ENCODE assay signal across 34 cellular contexts in genomic region chr3:11356269-11356668, GRCh38.
"Had no signal": no experiment of that assay in that cellular context is flagged by ENCODE, and none has a peak within 500 bp of the region (broad histone marks: within the 10 kb centered on the region; RNA-seq: fewer than 3 reads in every experiment).

No MANE protein-coding gene starts in this region.

- H3K4me3 Mint-ChIP-seq: activated B cell treated with CpG ODN at 0.5 μM for 24 hours; activated CD4-positive, alpha-beta memory T cell treated with anti-CD3 and anti-CD28 coated beads for 36 hours; activated CD4-positive, alpha-beta T cell treated with anti-CD3 and anti-CD28 coated beads, Interleukin-2, amount 10 ng/mL, durations not matched to agents 24 days and 14 days; activated CD8-positive, alpha-beta memory T cell treated with anti-CD3 and anti-CD28 coated beads, Interleukin-2, amount 10 ng/mL, durations not matched to agents 7 days and 5 days; activated CD8-positive, alpha-beta T cell treated with anti-CD3 and anti-CD28 coated beads for 36 hours; activated naive CD4-positive, alpha-beta T cell treated with anti-CD3 and anti-CD28 coated beads for 36 hours; activated naive CD8-positive, alpha-beta T cell treated with anti-CD3 and anti-CD28 coated beads for 36 hours; activated T-cell treated with anti-CD3 and anti-CD28 coated beads, Interleukin-2, amount 50 U/mL, for 4 hours; activated T-cell treated with anti-CD3 and anti-CD28 coated beads, Interleukin-2, amount 50 U/mL, for 72 hours; activated T-helper 1 cell treated with anti-CD3 and anti-CD28 coated beads, Interleukin-12 subunit alpha, Interleukin-12 subunit beta, Interleukin-2, Interleukin-4 antibody, amounts not matched to agents 30 ng/mL and 10 ng/mL and 1 ng/mL, durations not matched to agents 14 hours and 24 hours and 36 hours; activated T-helper 17 cell treated with anti-CD3 and anti-CD28 coated beads, Interleukin-2, amount 50 U/mL, for 72 hours; T-helper 1 cell treated with Interleukin-12 subunit alpha and Interleukin-12 subunit beta and Interleukin-4 antibody, amounts not matched to agents 30 μg/mL and 1 μg/mL, for 36 hours; T-helper 2 cell treated with Interferon-gamma antibody and Interleukin-4, amounts not matched to agents 5 μg/mL and 100 μg/mL, for 36 hours had no signal

- H3K4me3 ChIP-seq: adrenal gland, body of pancreas, breast epithelium had no signal

- H3K36me3 ChIP-seq: breast epithelium had no signal

- H3K27me3 ChIP-seq: adrenal gland, body of pancreas, brain microvascular endothelial cell, breast epithelium had no signal

- H3K4me1 Mint-ChIP-seq: activated B cell treated with CpG ODN at 0.5 μM for 24 hours; activated CD4-positive, alpha-beta T cell treated with anti-CD3 and anti-CD28 coated beads, Interleukin-2, amount 10 ng/mL, durations not matched to agents 24 days and 14 days; activated CD8-positive, alpha-beta memory T cell treated with anti-CD3 and anti-CD28 coated beads, Interleukin-2, amount 10 ng/mL, durations not matched to agents 7 days and 5 days; activated naive CD8-positive, alpha-beta T cell treated with anti-CD3 and anti-CD28 coated beads for 36 hours; activated T-helper 17 cell treated with anti-CD3 and anti-CD28 coated beads, Interleukin-2, amount 50 U/mL, for 72 hours had no signal

- H3K27ac Mint-ChIP-seq: activated B cell treated with CpG ODN at 0.5 μM for 24 hours; activated CD4-positive, alpha-beta memory T cell treated with anti-CD3 and anti-CD28 coated beads for 36 hours; activated CD4-positive, alpha-beta T cell treated with anti-CD3 and anti-CD28 coated beads, Interleukin-2, amount 10 ng/mL, durations not matched to agents 24 days and 14 days; activated CD8-positive, alpha-beta memory T cell treated with anti-CD3 and anti-CD28 coated beads, Interleukin-2, amount 10 ng/mL, durations not matched to agents 7 days and 5 days; activated CD8-positive, alpha-beta T cell treated with anti-CD3 and anti-CD28 coated beads for 36 hours; activated naive CD4-positive, alpha-beta T cell treated with anti-CD3 and anti-CD28 coated beads for 36 hours; activated naive CD4-positive, alpha-beta T cell treated with anti-CD3 and anti-CD28 coated beads, Interleukin-2, amount 50 U/mL, for 72 hours; activated naive CD8-positive, alpha-beta T cell treated with anti-CD3 and anti-CD28 coated beads for 36 hours; activated T-helper 1 cell treated with anti-CD3 and anti-CD28 coated beads, Interleukin-12 subunit alpha, Interleukin-12 subunit beta, Interleukin-2, Interleukin-4 antibody, amounts not matched to agents 30 ng/mL and 10 ng/mL and 1 ng/mL, durations not matched to agents 14 hours and 24 hours and 36 hours; T-helper 1 cell treated with Interleukin-12 subunit alpha and Interleukin-12 subunit beta and Interleukin-4 antibody, amounts not matched to agents 30 μg/mL and 1 μg/mL, for 36 hours; T-helper 2 cell treated with Interferon-gamma antibody and Interleukin-4, amounts not matched to agents 5 μg/mL and 100 μg/mL, for 36 hours had no signal

- DNase-seq: activated B cell treated with CpG ODN at 0.5 μM for 24 hours; activated CD4-positive, alpha-beta memory T cell treated with anti-CD3 and anti-CD28 coated beads for 36 hours; activated CD4-positive, alpha-beta T cell treated with anti-CD3 and anti-CD28 coated beads for 4 hours; activated CD4-positive, alpha-beta T cell treated with anti-CD3 and anti-CD28 coated beads, Interleukin-2, amount 10 ng/mL, durations not matched to agents 24 days and 14 days; activated CD4-positive, alpha-beta T cell treated with anti-CD3 and anti-CD28 coated beads, Interleukin-2, amount 50 U/mL, for 1 hour; activated CD4-positive, alpha-beta T cell treated with anti-CD3 and anti-CD28 coated beads, Interleukin-2, amount 50 U/mL, for 4 hours; activated CD4-positive, CD25-positive, alpha-beta regulatory T cell treated with anti-CD3 and anti-CD28 coated beads, Interleukin-2, amount 50 U/mL, for 72 hours; activated CD8-positive, alpha-beta memory T cell treated with anti-CD3 and anti-CD28 coated beads, Interleukin-2, amount 10 ng/mL, durations not matched to agents 7 days and 5 days; activated CD8-positive, alpha-beta memory T cell treated with anti-CD3 and anti-CD28 coated beads, Interleukin-2, amount 50 U/mL, for 48 hours; activated CD8-positive, alpha-beta T cell treated with anti-CD3 and anti-CD28 coated beads for 36 hours; activated effector memory CD4-positive, alpha-beta T cell treated with anti-CD3 and anti-CD28 coated beads, Interleukin-2, amount 50 U/mL, for 16 hours; activated gamma-delta T cell treated with Interleukin-2 at 50 U/mL for 16 hours; activated naive CD4-positive, alpha-beta T cell; activated naive CD4-positive, alpha-beta T cell treated with anti-CD3 and anti-CD28 coated beads for 36 hours; activated naive CD4-positive, alpha-beta T cell treated with anti-CD3 and anti-CD28 coated beads, Interleukin-2, amount 50 U/mL, for 16 hours; activated naive CD8-positive, alpha-beta T cell treated with anti-CD3 and anti-CD28 coated beads for 36 hours; activated T-cell treated with anti-CD3 and anti-CD28 coated beads, Interleukin-2, amount 50 U/mL, for 4 hours; activated T-cell treated with anti-CD3 and anti-CD28 coated beads, Interleukin-2, amount 50 U/mL, for 72 hours; adrenal gland; amniotic stem cell; aorta; body of pancreas; brain microvascular endothelial cell; central memory CD4-positive, alpha-beta T cell; T-helper 1 cell; T-helper 2 cell; T-helper 9 cell had no signal

- H3K4me1 ChIP-seq: adrenal gland, body of pancreas, breast epithelium had no signal

- H3K9me3 ChIP-seq: adrenal gland, body of pancreas, breast epithelium had no signal

- H3K27ac ChIP-seq: adrenal gland, body of pancreas, brain microvascular endothelial cell, breast epithelium, VCaP had no signal

- H3K27me3 Mint-ChIP-seq: activated B cell treated with CpG ODN at 0.5 μM for 24 hours; activated CD4-positive, alpha-beta memory T cell treated with anti-CD3 and anti-CD28 coated beads for 36 hours; activated CD4-positive, alpha-beta T cell treated with anti-CD3 and anti-CD28 coated beads, Interleukin-2, amount 10 ng/mL, durations not matched to agents 24 days and 14 days; activated CD8-positive, alpha-beta memory T cell treated with anti-CD3 and anti-CD28 coated beads, Interleukin-2, amount 10 ng/mL, durations not matched to agents 7 days and 5 days; activated CD8-positive, alpha-beta T cell treated with anti-CD3 and anti-CD28 coated beads for 36 hours; activated naive CD8-positive, alpha-beta T cell treated with anti-CD3 and anti-CD28 coated beads for 36 hours; activated T-helper 17 cell treated with anti-CD3 and anti-CD28 coated beads, Interleukin-2, amount 50 U/mL, for 72 hours had no signal

- H3K9me3 Mint-ChIP-seq: activated B cell treated with CpG ODN at 0.5 μM for 24 hours; activated CD4-positive, alpha-beta memory T cell treated with anti-CD3 and anti-CD28 coated beads for 36 hours; activated CD8-positive, alpha-beta T cell treated with anti-CD3 and anti-CD28 coated beads for 36 hours; activated naive CD4-positive, alpha-beta T cell treated with anti-CD3 and anti-CD28 coated beads for 36 hours; activated naive CD4-positive, alpha-beta T cell treated with anti-CD3 and anti-CD28 coated beads, Interleukin-2, amount 50 U/mL, for 72 hours; activated naive CD8-positive, alpha-beta T cell treated with anti-CD3 and anti-CD28 coated beads for 36 hours; activated T-cell treated with anti-CD3 and anti-CD28 coated beads, Interleukin-2, amount 50 U/mL, for 4 hours; activated T-cell treated with anti-CD3 and anti-CD28 coated beads, Interleukin-2, amount 50 U/mL, for 72 hours; activated T-helper 17 cell treated with anti-CD3 and anti-CD28 coated beads, Interleukin-2, amount 50 U/mL, for 72 hours; T-helper 2 cell treated with Interferon-gamma antibody and Interleukin-4, amounts not matched to agents 5 μg/mL and 100 μg/mL, for 36 hours had no signal
